In the genomic region with DNA sequence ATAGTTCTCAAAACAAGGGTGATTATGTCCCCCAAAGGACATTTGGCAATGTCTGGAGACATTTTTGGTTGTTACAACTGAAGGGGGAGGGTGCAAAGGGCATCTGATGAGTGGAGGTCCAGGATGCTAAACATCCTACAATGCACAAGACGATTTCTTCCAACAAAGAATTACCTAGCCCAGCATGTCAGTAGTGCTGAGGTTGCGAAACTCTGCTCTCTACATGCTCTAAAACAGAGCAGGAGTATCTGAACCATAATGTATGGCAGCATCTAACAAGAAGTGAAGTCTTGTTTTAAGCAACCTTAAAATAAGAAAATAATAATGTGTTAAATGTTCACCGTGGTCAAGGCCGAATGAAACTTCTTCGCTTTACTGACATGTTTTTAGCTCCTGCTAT, we compare ENCODE assay signal across 15 cellular contexts. TPM values are rescaled to one million over a fixed set of nuclear protein-coding genes. Genes with fewer than 3 reads are reported as not detected.
DNase-seq lines count a peak whose midpoint lies in the region; ATAC-seq, FAIRE-seq and TF ChIP-seq lines count a peak whose summit lies in the region.
"Had no signal": no experiment of that assay in that cellular context is flagged by ENCODE, and none has a peak within 500 bp of the region (broad histone marks: within the 10 kb centered on the region; RNA-seq: fewer than 3 reads in every experiment).

No MANE protein-coding gene starts in this region.

- TF ChIP-seq CTCF in NB4 (IDR thresholded peaks at IDR 0.05; ENCODE audit: low read depth, low read length) (no peak), H1 (IDR thresholded peaks at IDR 0.05; ENCODE audit: control extremely low read depth in 1 of 3, insufficient read depth in 1 of 3, low read depth in 1 of 3, low read length in 3 of 3) (no peak), spleen (IDR thresholded peaks at IDR 0.05 in 8 of 11, conservative IDR thresholded peaks at IDR 0.05 in 3 of 11) (no peak), esophagus muscularis mucosa (IDR thresholded peaks at IDR 0.05) (no peak), type B pancreatic cell (conservative IDR thresholded peaks at IDR 0.05) (no peak)

- H3K4me1 Mint-ChIP-seq in activated naive CD8-positive, alpha-beta T cell (ENCODE audit: low read depth): peaks cover 22% of the 10 kb centered on the region
- peaks cover 22% of the 10 kb centered on the region for H3K4me1 Mint-ChIP-seq in activated naive CD8-positive, alpha-beta T cell treated with anti-CD3 and anti-CD28 coated beads, Interleukin-2, amount 50 U/mL, for 24 hours
- no peaks in the 10 kb centered on the region for H3K4me1 Mint-ChIP-seq in type B pancreatic cell (ENCODE audit: unreplicated experiment)

- no peak overlapping the region for H2AK5ac ChIP-seq in H1 (ENCODE audit: low read depth, low read length)

- H3K27me3 Mint-ChIP-seq in activated naive CD8-positive, alpha-beta T cell: no peaks in the 10 kb centered on the region
- no peaks in the 10 kb centered on the region for H3K27me3 Mint-ChIP-seq in activated naive CD8-positive, alpha-beta T cell treated with anti-CD3 and anti-CD28 coated beads, Interleukin-2, amount 50 U/mL, for 24 hours
- no peaks in the 10 kb centered on the region for H3K27me3 Mint-ChIP-seq in type B pancreatic cell

- no peak for TF ChIP-seq RAD21 in H1 (IDR thresholded peaks at IDR 0.05 in 1 of 2, conservative IDR thresholded peaks at IDR 0.05 in 1 of 2; ENCODE audit: low read depth in 2 of 2, low read length in 2 of 2)

- no peaks in the 10 kb centered on the region for H3K79me2 ChIP-seq in H1 (ENCODE audit: control insufficient read depth in 1 of 2, insufficient read depth in 2 of 2, low read length in 2 of 2)

- H3K27me3 ChIP-seq in H1 (replicated peaks in 1 of 4; ENCODE audit: control insufficient read depth in 3 of 4, extremely low read depth in 1 of 4, insufficient read depth in 3 of 4, low read length in 3 of 4): no peaks in the 10 kb centered on the region
- H3K27me3 ChIP-seq in spleen (replicated peaks in 1 of 7): no peaks in the 10 kb centered on the region
- no peaks in the 10 kb centered on the region for H3K27me3 ChIP-seq in esophagus muscularis mucosa
- H3K27me3 ChIP-seq: tibial nerve had no signal

- CTCF ChIA-PET in H1 (lab: Charles Lee; ENCODE audit: partially characterized antibody): interaction anchor here (0.7 to 1.2 kb wide), 5 partner anchors 11 to 277 kb away, joined by 3 to 5 read pairs (median 4); no protein-coding TSS in a partner anchor

- H4K8ac ChIP-seq in H1 (ENCODE audit: extremely low read depth, insufficient read depth, low read length): no peak overlapping the region

- H3K14ac ChIP-seq in H1 (ENCODE audit: insufficient read length): no peak overlapping the region

- peaks cover 7% of the 10 kb centered on the region for H3K36me3 Mint-ChIP-seq in activated naive CD8-positive, alpha-beta T cell
- H3K36me3 Mint-ChIP-seq in activated naive CD8-positive, alpha-beta T cell treated with anti-CD3 and anti-CD28 coated beads, Interleukin-2, amount 50 U/mL, for 24 hours (ENCODE audit: low read depth): peaks cover 31% of the 10 kb centered on the region
- peaks cover 22% of the 10 kb centered on the region for H3K36me3 Mint-ChIP-seq in type B pancreatic cell

- no peaks in the 10 kb centered on the region for H3K23me2 ChIP-seq in H1 (ENCODE audit: low read depth, low read length)

- H2BK5ac ChIP-seq in H1 (ENCODE audit: low read depth, low read length): no peak overlapping the region

- TF ChIP-seq EP300 in H1 (IDR thresholded peaks at IDR 0.05; ENCODE audit: borderline replicate concordance in 1 of 2, low read depth in 2 of 2, low read length in 2 of 2) (no peak), esophagus muscularis mucosa (IDR thresholded peaks at IDR 0.05) (no peak)

- H3K4me2 ChIP-seq in H1 (ENCODE audit: insufficient read depth in 1 of 2, low read depth in 2 of 2, low read length in 2 of 2): no peak overlapping the region

- POLR2A ChIA-PET in H1 (lab: Charles Lee; ENCODE audit: partially characterized antibody): interaction anchor here (1.1 to 1.2 kb wide), 2 partner anchors 12 to 45 kb away, joined by 3 to 4 read pairs; no protein-coding TSS in a partner anchor

- H3K27ac Mint-ChIP-seq in activated naive CD8-positive, alpha-beta T cell: peak overlapping the region; percentile 46
- no peak overlapping the region for H3K27ac Mint-ChIP-seq in activated naive CD8-positive, alpha-beta T cell treated with anti-CD3 and anti-CD28 coated beads, Interleukin-2, amount 50 U/mL, for 24 hours
- no peak overlapping the region for H3K27ac Mint-ChIP-seq in type B pancreatic cell

- H3K18ac ChIP-seq in H1 (ENCODE audit: extremely low read depth, low read length): no peak overlapping the region

- no peak overlapping the region for H4K5ac ChIP-seq in H1 (ENCODE audit: insufficient read length, low read depth, low read length)

- no peak for DNase-seq in activated naive CD8-positive, alpha-beta T cell treated with anti-CD3 and anti-CD28 coated beads, Interleukin-2, amount 50 U/mL, for 24 hours
- peak; percentile 41 for DNase-seq in NB4 (ENCODE audit: low read depth)
- DNase-seq in H1 (ENCODE audit: low read depth in 1 of 2, low spot score in 2 of 2): no peak
- DNase-seq in spleen: no peak
- no peak for DNase-seq in esophagus muscularis mucosa (ENCODE audit: extremely low spot score)
- no peak for DNase-seq in type B pancreatic cell (ENCODE audit: extremely low spot score, unreplicated experiment)
- DNase-seq: activated CD8-positive, alpha-beta memory T cell treated with anti-CD3 and anti-CD28 coated beads, Interleukin-2, amount 50 U/mL, for 48 hours; aorta; midbrain; NCI-H1105 had no signal

- no peak overlapping the region for H3K4ac ChIP-seq in H1 (replicated peaks; ENCODE audit: insufficient read length, low read depth, low read length)

- TF ChIP-seq POLR2A in NB4 (IDR thresholded peaks at IDR 0.05; ENCODE audit: extremely low read depth, insufficient read length) (no peak), H1 (IDR thresholded peaks at IDR 0.05; ENCODE audit: control extremely low read depth in 1 of 2, low read depth in 2 of 2, low read length in 2 of 2) (no peak), spleen (IDR thresholded peaks at IDR 0.05) (no peak), esophagus muscularis mucosa (IDR thresholded peaks at IDR 0.05; ENCODE audit: low read depth) (no peak)

- intact Hi-C loops in spleen (cut with DNase I; ENCODE audit: low total_unique reads): no loop called here
- intact Hi-C loops in esophagus muscularis mucosa (cut with DNase I): loop anchor here (10.0 kb wide), 1 partner anchor 87 kb away; the partner anchor contains the start of gene HLTF

- no peak for FAIRE-seq in H1 (lab: Jason Lieb, UNC)

- H3K79me1 ChIP-seq in H1 (ENCODE audit: low read depth, low read length): no peaks in the 10 kb centered on the region; the same call in 1 of the 2 replicates

- peaks cover 0 to 5% (median 1%) of the 10 kb centered on the region in 4 experiments; a peak in 1 of 7 replicates for H3K4me1 ChIP-seq in H1 (replicated peaks in 1 of 4; ENCODE audit: control insufficient read depth in 3 of 4, insufficient read depth in 4 of 4, low read length in 3 of 4)
- peaks cover 0 to 79% (median 37%) of the 10 kb centered on the region in 6 donors for H3K4me1 ChIP-seq in spleen
- H3K4me1 ChIP-seq in esophagus muscularis mucosa: peaks cover 23 to 61% (median 53%) of the 10 kb centered on the region in 4 donors

- H3K4me3 ChIP-seq in NB4 (ENCODE audit: low read depth, low read length) (no peak overlapping the region), H1 (ENCODE audit: extremely low read depth in 1 of 4, insufficient read depth in 2 of 4, low read depth in 3 of 4, low read length in 4 of 4) (no peak overlapping the region), spleen (peak overlapping the region in 1 of 8 donors; percentile 30), esophagus muscularis mucosa (peak overlapping the region in 1 of 4 donors; percentile 4)
- H3K4me3 ChIP-seq: tibial nerve had no signal

- H3K36me3 ChIP-seq in H1 (ENCODE audit: control insufficient read depth in 2 of 4, insufficient read depth in 4 of 4, low read length in 3 of 4) (peaks cover 0 to 8% (median 3%) of the 10 kb centered on the region in 4 experiments; a peak in 3 of 8 replicates), spleen (peaks cover 0 to 88% (median 33%) of the 10 kb centered on the region in 6 donors), esophagus muscularis mucosa (peaks cover 19 to 65% (median 36%) of the 10 kb centered on the region in 4 donors)

- no peak overlapping the region for H3K23ac ChIP-seq in H1 (ENCODE audit: insufficient read length)

- H2BK120ac ChIP-seq in H1 (replicated peaks; ENCODE audit: low read depth, low read length): peak overlapping the region; percentile 61

- no peak overlapping the region for H2BK12ac ChIP-seq in H1 (ENCODE audit: low read depth, low read length)

- WGBS in H1 (ENCODE audit: extremely low coverage in 1 of 2, insufficient coverage in 1 of 2, insufficient read length in 1 of 2, insufficient replicate concordance in 2 of 2, low coverage in 1 of 2, low lambda C conversion rate in 2 of 2, missing lambda C conversion rate in 1 of 2), 2 experiments: 92% methylated on average over 5 of the region's 5 CpGs; no CpG with 5 or more reads in 1 of the 2 experiments
- WGBS in spleen, 5 donors: 84 to 91% (median 86%) methylated on average over 5 of the region's 5 CpGs
- 80% methylated on average over 5 of the region's 5 CpGs for WGBS in esophagus muscularis mucosa

- no peak overlapping the region for H2AFZ ChIP-seq in H1 (ENCODE audit: low read length)

- H3K9me3 ChIP-seq in H1 (ENCODE audit: insufficient read depth in 2 of 2, low read depth in 1 of 2, low read length in 1 of 2) (no peaks in the 10 kb centered on the region), spleen (no peaks in the 10 kb centered on the region), esophagus muscularis mucosa (no peaks in the 10 kb centered on the region)
- H3K9me3 ChIP-seq: tibial nerve had no signal

- H3K27ac ChIP-seq in H1 (ENCODE audit: low read depth, low read length) (no peak overlapping the region), spleen (peak overlapping the region in 7 of 8 donors; percentile 46 to 86 (median 81)), esophagus muscularis mucosa (replicated peaks in 1 of 4) (no peak overlapping the region)
- H3K27ac ChIP-seq: VCaP had no signal

- H4K91ac ChIP-seq in H1 (replicated peaks; ENCODE audit: insufficient read length, low read length): no peak overlapping the region

- H3K9ac ChIP-seq in H1 (replicated peaks in 1 of 4; ENCODE audit: extremely low read depth in 1 of 4, low read depth in 3 of 4, low read length in 3 of 4): no peak overlapping the region

- H3K4me3 Mint-ChIP-seq in activated naive CD8-positive, alpha-beta T cell: no peak overlapping the region
- no peak overlapping the region for H3K4me3 Mint-ChIP-seq in activated naive CD8-positive, alpha-beta T cell treated with anti-CD3 and anti-CD28 coated beads, Interleukin-2, amount 50 U/mL, for 24 hours
- H3K4me3 Mint-ChIP-seq in type B pancreatic cell: no peak overlapping the region

- H3K56ac ChIP-seq in H1 (replicated peaks; ENCODE audit: insufficient read length, low read depth, low read length): no peak overlapping the region

- H2BK20ac ChIP-seq in H1 (ENCODE audit: low read length): no peak overlapping the region

- H2BK15ac ChIP-seq in H1 (ENCODE audit: low read length): no peak overlapping the region

- H3K9me3 Mint-ChIP-seq in activated naive CD8-positive, alpha-beta T cell (ENCODE audit: low read depth): no peaks in the 10 kb centered on the region
- no peaks in the 10 kb centered on the region for H3K9me3 Mint-ChIP-seq in activated naive CD8-positive, alpha-beta T cell treated with anti-CD3 and anti-CD28 coated beads, Interleukin-2, amount 50 U/mL, for 24 hours
- no peaks in the 10 kb centered on the region for H3K9me3 Mint-ChIP-seq in type B pancreatic cell

- H4K20me1 ChIP-seq in H1 (replicated peaks in 1 of 2; ENCODE audit: control insufficient read depth in 1 of 2, insufficient read depth in 2 of 2, low read length in 2 of 2): no peaks in the 10 kb centered on the region

- no peak for ATAC-seq in activated naive CD8-positive, alpha-beta T cell treated with anti-CD3 and anti-CD28 coated beads, Interleukin-2, amount 50 U/mL, for 24 hours
- no peak for ATAC-seq in HG03432 (IDR thresholded peaks at IDR 0.05; ENCODE audit: unreplicated experiment)
- ATAC-seq: SK-N-SH treated with all-trans-retinoic acid at 6 μM for 48 hours had no signal

RNA-seq across cellular contexts. Expression of gene GYG1, which starts 7.0 kb away (rescaled TPM):
- total RNA-seq in H1 (2021; fragmentation: NEBNext Ultra II Directional; extraction: Animal tissue kit (Norgen Biotek cat#: 25700)): 31.0 and 34.2 TPM in 2 replicates
- 14.4 and 19.4 TPM in 2 replicates for polyA plus RNA-seq in H1 (2011; rRNA removed)
- 18.8 TPM for polyA plus RNA-seq in H1 (2011; cell fraction: cytosol; rRNA removed)
- polyA plus RNA-seq in H1 (2011; cell fraction: nucleus; rRNA removed): 14.0 TPM
- 33.1 to 37.1 TPM (median 34.0 TPM) in 4 replicates for polyA plus RNA-seq in H1 (2012, experiment 1 of 2)
- polyA plus RNA-seq in H1 (2012, experiment 2 of 2): 9.1 TPM
- polyA plus RNA-seq in H1 (2013, experiment 1 of 2): 29.6 TPM
- polyA plus RNA-seq in H1 (2013, experiment 2 of 2): 28.7 TPM
- 27.1 and 28.8 TPM in 2 replicates for polyA minus RNA-seq in H1 (2011; rRNA and poly(A)+ RNA removed)
- 25.6 TPM for polyA minus RNA-seq in H1 (2011; cell fraction: cytosol; rRNA and poly(A)+ RNA removed)
- polyA minus RNA-seq in H1 (2011; cell fraction: nucleus; rRNA and poly(A)+ RNA removed): 30.7 TPM
- 100 to 1,000 TPM in 2 of 7 donors, 10 to 100 TPM in 5; 50.8 to 117 (median 58.3) TPM for total RNA-seq in spleen
- 10 to 100 TPM; 21.4 to 49.7 (median 28.5) TPM for polyA plus RNA-seq in spleen
- 100 to 1,000 TPM; 101 to 177 (median 141) TPM for total RNA-seq in esophagus muscularis mucosa
- 33.1 and 46.8 TPM in 2 replicates for total RNA-seq in type B pancreatic cell (ENCODE audit: low replicate concordance)

Comparison
In these comparisons a context has a peak if more than half of its experiments do, and no peak if none do; other contexts are left out.
1. H3K27ac ChIP-seq: peak in spleen (7 of 8); none in H1 (single experiment) and esophagus muscularis mucosa (0 of 4).